8 cellular contexts compared by ENCODE assay signal in the genomic region with DNA sequence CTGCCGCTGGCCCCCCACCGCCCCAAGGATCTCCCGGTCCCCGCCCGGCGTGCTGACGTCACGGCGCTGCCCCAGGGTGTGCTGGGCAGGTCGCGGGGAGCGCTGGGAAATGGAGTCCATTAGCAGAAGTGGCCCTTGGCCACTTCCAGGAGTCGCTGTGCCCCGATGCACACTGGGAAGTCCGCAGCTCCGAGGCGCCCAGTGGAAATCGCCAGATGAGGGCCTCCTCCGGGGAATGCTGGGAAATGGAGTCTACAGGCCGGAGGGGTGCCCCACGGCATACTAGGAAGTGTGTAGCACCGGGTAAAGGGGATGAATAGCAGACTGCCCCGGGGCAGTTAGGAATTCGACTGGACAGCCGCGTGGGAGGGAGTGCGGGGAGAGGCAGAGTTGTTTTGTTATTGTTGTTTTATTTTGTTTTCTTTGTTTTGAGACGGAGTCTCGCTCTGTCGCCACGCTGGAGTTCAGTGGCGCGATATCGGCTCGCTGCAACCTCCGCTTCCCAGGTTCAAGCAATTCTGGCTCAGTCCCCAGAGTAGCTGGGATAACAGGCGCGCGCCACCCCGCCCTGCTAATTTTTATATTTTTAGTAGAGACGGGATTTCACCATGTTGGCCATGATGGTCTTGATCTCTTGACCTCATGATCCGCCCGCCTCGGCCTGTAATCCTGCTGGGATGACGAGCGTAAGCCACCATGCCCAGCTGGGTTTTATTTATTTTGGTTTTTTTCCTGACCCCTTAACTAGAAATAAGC. TPM values are rescaled to one million over a fixed set of nuclear protein-coding genes. Genes with fewer than 3 reads are reported as not detected.
DNase-seq lines count a peak whose midpoint lies in the region; ATAC-seq and TF ChIP-seq lines count a peak whose summit lies in the region.

A gene (minus strand): TSS at position 2 of the 756 bp plus-strand sequence. CDS start 94 bp downstream, outside the sequence.

- DNase-seq in NCI-H1436 treated with DMSO at 0.1 percent for 48 hours (lab: John Stamatoyannopoulos, UW) (peak; percentile 98), T-cell (peak; percentile 85 to 99 (median 92)), cardiac septum (ENCODE audit: low spot score) (peak; percentile 100), trophoblast cell (peak; percentile 99), transverse colon (peak; percentile 99)

- H2AK5ac ChIP-seq in trophoblast cell (ENCODE audit: low read length): peak within 1 kb of the TSS; percentile 80

- H3K27me3 ChIP-seq in trophoblast cell (ENCODE audit: insufficient read depth, low read length) (no peaks in the 10 kb centered on the region), transverse colon (peaks cover 4% of the 10 kb centered on the region)

- H3K9me3 ChIP-seq in trophoblast cell (ENCODE audit: insufficient read depth, low read depth, low read length): no peaks in the 10 kb centered on the region
- no peaks in the 10 kb centered on the region for H3K9me3 ChIP-seq in transverse colon

- peaks cover 30 to 46% (median 41%) of the 10 kb centered on the region in 3 donors for H3K4me1 Mint-ChIP-seq in T-cell

- no peak for TF ChIP-seq POLR2A in transverse colon (IDR thresholded peaks at IDR 0.05)

- H3K27me3 Mint-ChIP-seq in T-cell: peaks cover 0 to 3% of the 10 kb centered on the region in 2 donors

- in situ Hi-C loops in transverse colon (cut with MboI; ENCODE audit: low pct_ligation_motif_present in 1 of 4, low pct_unique_long_range_greater_than_20kb in 1 of 4, low sequenced_read_pairs in 3 of 4): no loop called here

- TF ChIP-seq EP300 in transverse colon (IDR thresholded peaks at IDR 0.05; ENCODE audit: low read depth): no peak

- H3K9ac ChIP-seq in trophoblast cell (ENCODE audit: low read length): peak within 1 kb of the TSS; percentile 91

- H3K4me3 Mint-ChIP-seq in T-cell: peak within 1 kb of the TSS; percentile 95 to 97 (median 96)

- H3K27ac Mint-ChIP-seq in T-cell: peak within 1 kb of the TSS; percentile 88 to 93

- H3K79me2 ChIP-seq in trophoblast cell (ENCODE audit: control insufficient read depth, insufficient read depth, low read length, poor library complexity): peaks cover 23% of the 10 kb centered on the region

- peak within 1 kb of the TSS; percentile 84 for H3K18ac ChIP-seq in trophoblast cell (ENCODE audit: low read length)

- peak within 1 kb of the TSS; percentile 58 for H2BK5ac ChIP-seq in trophoblast cell (ENCODE audit: low read depth, low read length, poor library complexity)

- H2BK12ac ChIP-seq in trophoblast cell (ENCODE audit: low read length): peak within 1 kb of the TSS; percentile 15

- H3K27ac ChIP-seq in adipose tissue (ENCODE audit: low read depth, low read length) (no peak within 1 kb of the TSS), trophoblast cell (ENCODE audit: low read depth, low read length) (peak within 1 kb of the TSS; percentile 47), transverse colon (peak within 1 kb of the TSS; percentile 92 to 96 (median 95))

- peak within 1 kb of the TSS; percentile 97 for H4K8ac ChIP-seq in trophoblast cell (ENCODE audit: low read depth, low read length)

- H3K14ac ChIP-seq in trophoblast cell (ENCODE audit: low read length): peak within 1 kb of the TSS; percentile 92

- H3K4me2 ChIP-seq in trophoblast cell (ENCODE audit: low read length): peak within 1 kb of the TSS; percentile 68

- peak within 1 kb of the TSS; percentile 99 for H4K12ac ChIP-seq in trophoblast cell (ENCODE audit: low read depth, low read length)

- H2AFZ ChIP-seq in trophoblast cell (ENCODE audit: insufficient read depth, low read length, poor library complexity): peak within 1 kb of the TSS; percentile 89

- no peak within 1 kb of the TSS for H3K23ac ChIP-seq in trophoblast cell (ENCODE audit: low read length)

- WGBS in adipose tissue, 3 donors: 0 to 1% (median 1%) methylated on average over 36 to 46 of the region's 46 CpGs
- WGBS in trophoblast cell (ENCODE audit: extremely low coverage, insufficient coverage, insufficient read length): no CpG with 5 or more reads among the region's 46 CpGs
- WGBS in transverse colon (ENCODE audit: low coverage in 1 of 2), 2 donors: 1 to 6% methylated on average over 6 to 35 of the region's 46 CpGs

- peak within 1 kb of the TSS; percentile 81 for H3K4ac ChIP-seq in trophoblast cell (ENCODE audit: low read depth, low read length)

- H3K4me3 ChIP-seq in GM12875 (ENCODE audit: low read depth, low read length) (peak within 1 kb of the TSS; percentile 76), trophoblast cell (ENCODE audit: low read depth, low read length) (peak within 1 kb of the TSS; percentile 84), transverse colon (peak within 1 kb of the TSS; percentile 69 to 95 (median 80))

- POLR2A ChIA-PET in T-cell (lab: Charles Lee): interaction anchor here in 1 of 2 donors (0.6 to 0.9 kb wide), 2 partner anchors 517 to 669 kb away, joined by 5 read pairs; no protein-coding TSS in a partner anchor

- TF ChIP-seq CTCF in GM12875 (IDR thresholded peaks at IDR 0.05; ENCODE audit: borderline replicate concordance, insufficient read depth, low read depth, low read length) (no peak), transverse colon (IDR thresholded peaks at IDR 0.05) (peak in 2 of 5 experiments; percentile 25 to 26)

- H3K36me3 Mint-ChIP-seq in T-cell: no peaks in the 10 kb centered on the region

- intact Hi-C loops in cardiac septum (cut with DNase I) (loop anchor here (2.0 kb wide), 1 partner anchor 41 kb away; no protein-coding TSS in a partner anchor), transverse colon (cut with DNase I; ENCODE audit: low total_unique reads) (loop anchor here (10.0 kb wide), 1 partner anchor 487 kb away; a partner anchor contains a TSS)

- no peaks in the 10 kb centered on the region for H3K9me3 Mint-ChIP-seq in T-cell

- H3K79me1 ChIP-seq in trophoblast cell (ENCODE audit: low read length): peaks cover 13% of the 10 kb centered on the region

- H4K91ac ChIP-seq in trophoblast cell (ENCODE audit: low read depth, low read length): peak within 1 kb of the TSS; percentile 90

- H3K36me3 ChIP-seq in trophoblast cell (ENCODE audit: control insufficient read depth in 1 of 2, insufficient read depth in 2 of 2, low read length in 2 of 2): peaks cover under 1 to 2% of the 10 kb centered on the region in 2 experiments
- no peaks in the 10 kb centered on the region for H3K36me3 ChIP-seq in transverse colon

- CTCF ChIA-PET in T-cell (lab: Charles Lee): no interaction called here

- ATAC-seq in HG02840 (IDR thresholded peaks at IDR 0.05; ENCODE audit: low FRiP score, unreplicated experiment) (peak; percentile 78), T-cell (replicated peaks in 1 of 4) (peak; percentile 92 to 94 (median 94))

- H2BK120ac ChIP-seq in trophoblast cell (ENCODE audit: insufficient read depth, low read length, poor library complexity): peak within 1 kb of the TSS; percentile 61

- H3K4me1 ChIP-seq in trophoblast cell (ENCODE audit: control insufficient read depth in 1 of 2, insufficient read depth in 2 of 2, low read length in 2 of 2) (peaks cover 26 to 30% of the 10 kb centered on the region in 2 experiments), transverse colon (peaks cover 24 to 44% (median 40%) of the 10 kb centered on the region in 4 donors)

RNA-seq across cellular contexts. Expression of the gene that starts here (rescaled TPM):
- 100 to 1,000 TPM; 129 to 197 (median 173) TPM for total RNA-seq in T-cell
- polyA plus RNA-seq in adipose tissue: 100 to 1,000 TPM in 2 of 3 donors, 10 to 100 TPM in 1; 61.3 to 158 (median 123) TPM
- total RNA-seq in cardiac septum: 215 TPM
- polyA plus RNA-seq in trophoblast cell (2013): 65.1 and 65.9 TPM in 2 replicates
- total RNA-seq in transverse colon: 100 to 1,000 TPM; 101 to 350 (median 154) TPM
